ENCODE assay signal across 17 cellular contexts in the genomic region with DNA sequence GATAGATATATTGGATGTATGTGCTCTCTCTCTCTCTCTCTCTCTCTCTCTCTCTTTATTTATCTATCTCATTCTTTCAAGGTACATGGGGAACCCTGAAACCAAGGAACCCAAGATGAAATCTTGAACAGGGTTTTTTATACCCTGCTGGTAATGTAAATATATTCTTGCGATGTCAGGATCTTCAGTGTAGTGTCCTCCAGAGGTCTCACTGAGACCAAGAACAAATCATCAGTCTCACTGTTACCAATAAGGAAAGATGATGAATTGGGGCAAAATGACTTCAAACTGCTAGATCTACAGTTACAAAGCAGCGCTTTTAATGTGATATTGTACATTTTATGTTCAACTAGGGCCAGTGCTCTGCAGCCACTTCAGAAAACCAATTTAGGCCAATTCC.
DNase-seq lines count a peak whose midpoint lies in the region; ATAC-seq and TF ChIP-seq lines count a peak whose summit lies in the region.
"Had no signal": no experiment of that assay in that cellular context is flagged by ENCODE, and none has a peak within 500 bp of the region (broad histone marks: within the 10 kb centered on the region; RNA-seq: fewer than 3 reads in every experiment).

No MANE protein-coding gene starts in this region.

- H4K20me1 ChIP-seq in DND-41 (ENCODE audit: insufficient read depth, low read length) = no peaks in the 10 kb centered on the region
- H4K20me1 ChIP-seq: BLaER1 had no signal

- no peaks in the 10 kb centered on the region for H3K27me3 ChIP-seq in DND-41 (ENCODE audit: insufficient read depth, low read length, poor library complexity)
- no peaks in the 10 kb centered on the region for H3K27me3 ChIP-seq in mesendoderm (ENCODE audit: insufficient read depth, low read length, poor library complexity)
- no peaks in the 10 kb centered on the region for H3K27me3 ChIP-seq in naive thymus-derived CD4-positive, alpha-beta T cell (ENCODE audit: control insufficient read depth in 2 of 2, insufficient read depth in 2 of 2, low read length in 2 of 2)
- no peaks in the 10 kb centered on the region for H3K27me3 ChIP-seq in MG63
- H3K27me3 ChIP-seq: BLaER1 had no signal

- H3K18ac ChIP-seq in mesendoderm (ENCODE audit: low read length) = no peak overlapping the region

- H3K4me1 Mint-ChIP-seq in naive thymus-derived CD4-positive, alpha-beta T cell = no peaks in the 10 kb centered on the region

- H2BK5ac ChIP-seq in mesendoderm (ENCODE audit: low read length) = no peak overlapping the region

- H2BK15ac ChIP-seq in mesendoderm (replicated peaks; ENCODE audit: low read depth) = no peak overlapping the region

- H3K4me3 Mint-ChIP-seq in naive thymus-derived CD4-positive, alpha-beta T cell = no peak overlapping the region

- no peak overlapping the region for H4K5ac ChIP-seq in mesendoderm (ENCODE audit: low read length)

- H3K4ac ChIP-seq in mesendoderm (ENCODE audit: low read depth, low read length) = no peak overlapping the region

- WGBS in mesendoderm (ENCODE audit: extremely low coverage, insufficient coverage, low lambda C conversion rate) = no CpG with 5 or more reads among the region's 2 CpGs

- no peaks in the 10 kb centered on the region for H3K79me2 ChIP-seq in DND-41 (ENCODE audit: insufficient read depth, low read length)
- no peaks in the 10 kb centered on the region for H3K79me2 ChIP-seq in mesendoderm (ENCODE audit: control insufficient read depth, insufficient read depth, low read length)

- H3K36me3 ChIP-seq in DND-41 (ENCODE audit: insufficient read depth, low read length) = no peaks in the 10 kb centered on the region
- no peaks in the 10 kb centered on the region for H3K36me3 ChIP-seq in mesendoderm (ENCODE audit: control insufficient read depth, insufficient read depth, low read length)
- no peaks in the 10 kb centered on the region for H3K36me3 ChIP-seq in naive thymus-derived CD4-positive, alpha-beta T cell (ENCODE audit: control insufficient read depth in 2 of 3, insufficient read depth in 3 of 3, low read length in 3 of 3)
- H3K36me3 ChIP-seq in MG63 = no peaks in the 10 kb centered on the region
- H3K36me3 ChIP-seq: BLaER1 had no signal

- H3K9me3 ChIP-seq in DND-41 (ENCODE audit: insufficient read depth, low read length, severe bottlenecking) (no peaks in the 10 kb centered on the region), MG63 (no peaks in the 10 kb centered on the region)
- no peaks in the 10 kb centered on the region for H3K9me3 ChIP-seq in naive thymus-derived CD4-positive, alpha-beta T cell (ENCODE audit: control insufficient read depth in 2 of 3, low read length in 3 of 3)
- H3K9me3 ChIP-seq: BLaER1 had no signal

- no peak overlapping the region for H3K4me3 ChIP-seq in DND-41 (ENCODE audit: low read depth in 1 of 2, low read length in 2 of 2)
- no peak overlapping the region for H3K4me3 ChIP-seq in mesendoderm (ENCODE audit: low read length)
- no peak overlapping the region for H3K4me3 ChIP-seq in naive thymus-derived CD4-positive, alpha-beta T cell (ENCODE audit: low read length)
- no peak overlapping the region for H3K4me3 ChIP-seq in MG63
- H3K4me3 ChIP-seq: BLaER1 had no signal

- no peak overlapping the region for H2AK5ac ChIP-seq in mesendoderm (ENCODE audit: low read length)

- H3K4me2 ChIP-seq in DND-41 (ENCODE audit: insufficient read depth, low read length) (no peak overlapping the region), mesendoderm (ENCODE audit: low read length) (no peak overlapping the region)
- H3K4me2 ChIP-seq: BLaER1, KMS-11 had no signal

- no peak overlapping the region for H4K8ac ChIP-seq in mesendoderm (ENCODE audit: low read depth, low read length)

- ATAC-seq in DND-41 (ENCODE audit: insufficient read depth, low read depth) (peak; percentile 31; the same call in 2 of the 3 replicates), GM21576 (IDR thresholded peaks at IDR 0.05; ENCODE audit: unreplicated experiment) (no peak)
- no peak for ATAC-seq in naive thymus-derived CD4-positive, alpha-beta T cell

- no peaks in the 10 kb centered on the region for H3K36me3 Mint-ChIP-seq in naive thymus-derived CD4-positive, alpha-beta T cell

- intact Hi-C loops in naive thymus-derived CD4-positive, alpha-beta T cell (cut with micrococcal nuclease) = no loop called here

- no peak overlapping the region for H3K23ac ChIP-seq in mesendoderm (ENCODE audit: low read length)

- H2BK120ac ChIP-seq in mesendoderm (ENCODE audit: low read depth, low read length) = no peak overlapping the region

- H3K27ac ChIP-seq in DND-41 (ENCODE audit: low read length) (no peak overlapping the region), mesendoderm (ENCODE audit: low read depth, low read length) (no peak overlapping the region)
- H3K27ac ChIP-seq in naive thymus-derived CD4-positive, alpha-beta T cell (ENCODE audit: low read depth, low read length) = no peak overlapping the region
- H3K27ac ChIP-seq: BLaER1, KMS-11 had no signal

- peaks cover 0 to 6% (median 0%) of the 10 kb centered on the region in 11 donors for H3K9me3 Mint-ChIP-seq in naive thymus-derived CD4-positive, alpha-beta T cell

- DNase-seq in DND-41 (no peak), RKO (ENCODE audit: low spot score) (peak; percentile 7), mesendoderm (peak; percentile 37), MG63 (no peak), Ammon's horn (ENCODE audit: low spot score) (no peak)
- no peak for DNase-seq in naive thymus-derived CD4-positive, alpha-beta T cell
- DNase-seq: GOT3, MV-4-11, NCI-H146, NCI-H2081 treated with DMSO at 0.1 percent for 48 hours, NCI-H226, SIG-M5, SW 1271 had no signal

- H3K27me3 Mint-ChIP-seq in naive thymus-derived CD4-positive, alpha-beta T cell = no peaks in the 10 kb centered on the region

- peaks cover 23% of the 10 kb centered on the region for H3K4me1 ChIP-seq in DND-41 (ENCODE audit: insufficient read depth, low read length)
- no peaks in the 10 kb centered on the region for H3K4me1 ChIP-seq in mesendoderm (ENCODE audit: control insufficient read depth, low read depth, low read length)
- H3K4me1 ChIP-seq in naive thymus-derived CD4-positive, alpha-beta T cell (ENCODE audit: control insufficient read depth in 2 of 2, insufficient read depth in 2 of 2, low read length in 2 of 2) = no peaks in the 10 kb centered on the region
- H3K4me1 ChIP-seq: BLaER1 had no signal

- peak overlapping the region; percentile 31 for H3K56ac ChIP-seq in mesendoderm (ENCODE audit: low read length)

- no peak overlapping the region for H3K27ac Mint-ChIP-seq in naive thymus-derived CD4-positive, alpha-beta T cell

- POLR2A ChIA-PET in naive thymus-derived CD4-positive, alpha-beta T cell (lab: Charles Lee) = no interaction called here

- CTCF ChIA-PET in naive thymus-derived CD4-positive, alpha-beta T cell (lab: Charles Lee) = no interaction called here

- H3K9ac ChIP-seq in DND-41 (ENCODE audit: low read depth, low read length) (no peak overlapping the region), mesendoderm (ENCODE audit: low read length) (no peak overlapping the region)
- H3K9ac ChIP-seq: BLaER1, KMS-11 had no signal

- H3K79me1 ChIP-seq in mesendoderm (ENCODE audit: low read length) = no peaks in the 10 kb centered on the region

- no peak overlapping the region for H2AFZ ChIP-seq in DND-41 (ENCODE audit: low read depth, low read length)

- TF ChIP-seq CTCF in DND-41 (IDR thresholded peaks at IDR 0.05; ENCODE audit: borderline replicate concordance, extremely low read depth, low read length, poor library complexity, severe bottlenecking) = peak; percentile 30
- TF ChIP-seq CTCF in LNCAP (IDR thresholded peaks at IDR 0.05) = peak; percentile 19; the same call in 1 of the 2 replicates

Comparison
In these comparisons a context has a peak if more than half of its experiments do, and no peak if none do; other contexts are left out.
1. DNase-seq: peak in RKO (single experiment) and mesendoderm (single experiment); none in DND-41 (single experiment), naive thymus-derived CD4-positive, alpha-beta T cell (0 of 9), MG63 (single experiment) and Ammon's horn (single experiment).